Comparison of ENCODE assay signal across 2 cellular contexts in genomic region chr9:70427161-70427945, GRCh38.
TF ChIP-seq lines count a peak whose summit lies in the region.

No MANE protein-coding gene starts in this region.

TF ChIP-seq in SK-N-SH treated with all-trans-retinoic acid at 6 μM for 48 hours, 23 proteins besides CTCF, POLR2A, EP300 and RAD21 (continued from another document):
- no peak for TF ChIP-seq CREB5 (CRISPR knock-in tag; IDR thresholded peaks at IDR 0.05; ENCODE audit: low read depth)
- TF ChIP-seq GLIS3 (CRISPR knock-in tag; IDR thresholded peaks at IDR 0.05), result no peak
- no peak for TF ChIP-seq ESRRG (CRISPR knock-in tag; IDR thresholded peaks at IDR 0.05)
- TF ChIP-seq SNAI2 (CRISPR knock-in tag; IDR thresholded peaks at IDR 0.05), result no peak

TF ChIP-seq in SK-N-SH, 30 proteins besides CTCF, POLR2A, EP300 and RAD21 (continued from another document):
- TF ChIP-seq RXRA (IDR thresholded peaks at IDR 0.05; ENCODE audit: borderline replicate concordance, low read depth) (no peak), POLR2AphosphoS5 (IDR thresholded peaks at IDR 0.05; ENCODE audit: low read depth, low read length) (no peak), SIN3A (IDR thresholded peaks at IDR 0.05; ENCODE audit: borderline replicate concordance, low read depth, low read length) (no peak), TAF1 (IDR thresholded peaks at IDR 0.05; ENCODE audit: borderline replicate concordance, low read depth, low read length) (no peak), REST (IDR thresholded peaks at IDR 0.05; ENCODE audit: low read depth, low read length) (no peak), IRF3 (IDR thresholded peaks at IDR 0.05; ENCODE audit: low read depth, low read length) (no peak), FOSL2 (IDR thresholded peaks at IDR 0.05; ENCODE audit: borderline replicate concordance, low read depth) (no peak), NFIC (IDR thresholded peaks at IDR 0.05; ENCODE audit: borderline replicate concordance) (no peak), JUND (IDR thresholded peaks at IDR 0.05) (no peak), TCF12 (IDR thresholded peaks at IDR 0.05) (no peak), YY1 (IDR thresholded peaks at IDR 0.05; ENCODE audit: low read depth) (no peak), RCOR1 (IDR thresholded peaks at IDR 0.05; ENCODE audit: low read length) (no peak), TEAD4 (IDR thresholded peaks at IDR 0.05; ENCODE audit: borderline replicate concordance, insufficient read depth) (no peak), RFX5 (IDR thresholded peaks at IDR 0.05; ENCODE audit: low read length) (no peak)
